Comparison of ENCODE assay signal across 23 cellular contexts in genomic region chr17:80224683-80225082, GRCh38. TPM values are rescaled to one million over a fixed set of nuclear protein-coding genes. Genes with fewer than 3 reads are reported as not detected.
DNase-seq lines count a peak whose midpoint lies in the region; ATAC-seq, FAIRE-seq and TF ChIP-seq lines count a peak whose summit lies in the region.
"Had no signal": no experiment of that assay in that cellular context is flagged by ENCODE, and none has a peak within 500 bp of the region (broad histone marks: within the 10 kb centered on the region; RNA-seq: fewer than 3 reads in every experiment).

No MANE protein-coding gene starts in this region.

- H3K9me3 ChIP-seq in HUES48 (ENCODE audit: control insufficient read depth, insufficient read depth, low read length) (no peaks in the 10 kb centered on the region), H1 (ENCODE audit: insufficient read depth in 2 of 2, low read depth in 1 of 2, low read length in 1 of 2) (no peaks in the 10 kb centered on the region), trophoblast cell (ENCODE audit: insufficient read depth, low read depth, low read length) (peaks cover 5% of the 10 kb centered on the region)
- H3K9me3 ChIP-seq: Caco-2, MG63, SK-N-SH had no signal

- H2AK5ac ChIP-seq in H1 (ENCODE audit: low read depth, low read length) (no peak overlapping the region), trophoblast cell (ENCODE audit: low read length) (no peak overlapping the region)

- peak overlapping the region; percentile 38 for H4K91ac ChIP-seq in H1 (replicated peaks; ENCODE audit: insufficient read length, low read length)
- H4K91ac ChIP-seq in trophoblast cell (ENCODE audit: low read depth, low read length), result no peak overlapping the region

- DNase-seq in GM23338 (ENCODE audit: low spot score) (no peak), H1 (ENCODE audit: low read depth in 1 of 2, low spot score in 2 of 2) (no peak), trophoblast cell (no peak), DMS153 treated with DMSO at 0.1 percent for 48 hours (lab: John Stamatoyannopoulos, UW; ENCODE audit: unreplicated experiment) (no peak)
- no peak for DNase-seq in activated T-cell treated with anti-CD3 and anti-CD28 coated beads, Interleukin-2, amount 50 U/mL, for 24 hours
- DNase-seq: Caco-2; CD8-positive, alpha-beta T cell; DMS79; EL; GF-D8; IMR-90; KG1; MG63; NCI-H1105 treated with DMSO at 0.1 percent for 48 hours; NCI-H146; NCI-H2029 treated with DMSO at 0.1 percent for 48 hours; NCI-H2227 treated with DMSO at 0.1 percent for 48 hours; RPMI8226; SK-N-SH; SW 1271 had no signal

- peaks cover 2% of the 10 kb centered on the region; the same call in 1 of the 2 replicates for H3K79me1 ChIP-seq in H1 (ENCODE audit: low read depth, low read length)
- peaks cover 8% of the 10 kb centered on the region for H3K79me1 ChIP-seq in trophoblast cell (ENCODE audit: low read length)

- H2AFZ ChIP-seq in GM23338, result no peak overlapping the region
- H2AFZ ChIP-seq in H1 (ENCODE audit: low read length), result no peak overlapping the region
- H2AFZ ChIP-seq in trophoblast cell (ENCODE audit: insufficient read depth, low read length, poor library complexity), result no peak overlapping the region

- ATAC-seq in GM23338, result no peak
- ATAC-seq in HG02938 (IDR thresholded peaks at IDR 0.05; ENCODE audit: unreplicated experiment), result no peak
- ATAC-seq: CD8-positive, alpha-beta T cell had no signal

- H3K4ac ChIP-seq in H1 (replicated peaks; ENCODE audit: insufficient read length, low read depth, low read length) (no peak overlapping the region), trophoblast cell (ENCODE audit: low read depth, low read length) (no peak overlapping the region)

- H3K56ac ChIP-seq in H1 (replicated peaks; ENCODE audit: insufficient read length, low read depth, low read length), result no peak overlapping the region

- H3K14ac ChIP-seq in H1 (ENCODE audit: insufficient read length), result no peak overlapping the region
- no peak overlapping the region for H3K14ac ChIP-seq in trophoblast cell (ENCODE audit: low read length)

- no peak for FAIRE-seq in H1 (lab: Jason Lieb, UNC)

- H3K36me3 Mint-ChIP-seq in GM23338 (ENCODE audit: low read depth), result peaks cover 12% of the 10 kb centered on the region; the same call in 2 of the 3 replicates
- H3K36me3 Mint-ChIP-seq in activated T-cell treated with anti-CD3 and anti-CD28 coated beads, Interleukin-2, amount 50 U/mL, for 24 hours (ENCODE audit: low read depth), result peaks cover 22% of the 10 kb centered on the region

- H3K27ac Mint-ChIP-seq in GM23338, result no peak overlapping the region
- H3K27ac Mint-ChIP-seq in activated T-cell treated with anti-CD3 and anti-CD28 coated beads, Interleukin-2, amount 50 U/mL, for 24 hours, result no peak overlapping the region
- H3K27ac Mint-ChIP-seq: CD8-positive, alpha-beta T cell had no signal

- no peaks in the 10 kb centered on the region; the same call in 2 of the 3 replicates for H3K9me3 Mint-ChIP-seq in GM23338
- no peaks in the 10 kb centered on the region for H3K9me3 Mint-ChIP-seq in activated T-cell treated with anti-CD3 and anti-CD28 coated beads, Interleukin-2, amount 50 U/mL, for 24 hours
- H3K9me3 Mint-ChIP-seq: CD8-positive, alpha-beta T cell had no signal

- no peak overlapping the region for H3K27ac ChIP-seq in GM23338 (ENCODE audit: low read depth)
- H3K27ac ChIP-seq in HUES48 (ENCODE audit: low read depth, low read length), result peak overlapping the region; percentile 12
- H3K27ac ChIP-seq in H1 (ENCODE audit: low read depth, low read length), result no peak overlapping the region
- H3K27ac ChIP-seq in trophoblast cell (ENCODE audit: low read depth, low read length), result no peak overlapping the region
- H3K27ac ChIP-seq: C4-2B had no signal

- H3K4me2 ChIP-seq in GM23338 (no peak overlapping the region; the same call in 1 of the 2 replicates), H1 (ENCODE audit: insufficient read depth in 1 of 2, low read depth in 2 of 2, low read length in 2 of 2) (peak overlapping the region in 1 of 2 experiments; percentile 40; a peak in 1 of 4 replicates), trophoblast cell (ENCODE audit: low read length) (no peak overlapping the region)
- H3K4me2 ChIP-seq: SK-N-SH had no signal

- TF ChIP-seq RAD21 in H1 (IDR thresholded peaks at IDR 0.05 in 1 of 2, conservative IDR thresholded peaks at IDR 0.05 in 1 of 2; ENCODE audit: low read depth in 2 of 2, low read length in 2 of 2), result no peak

- peak overlapping the region; percentile 36; the same call in 1 of the 2 replicates for H2BK15ac ChIP-seq in H1 (ENCODE audit: low read length)

- H4K5ac ChIP-seq in H1 (ENCODE audit: insufficient read length, low read depth, low read length), result no peak overlapping the region

- no peak for TF ChIP-seq POLR2A in H1 (IDR thresholded peaks at IDR 0.05; ENCODE audit: control extremely low read depth in 1 of 2, low read depth in 2 of 2, low read length in 2 of 2)

- H3K18ac ChIP-seq in H1 (ENCODE audit: extremely low read depth, low read length) (no peak overlapping the region), trophoblast cell (ENCODE audit: low read length) (no peak overlapping the region)

- no peak overlapping the region for H4K12ac ChIP-seq in trophoblast cell (ENCODE audit: low read depth, low read length)

- H3K4me1 ChIP-seq in GM23338 (ENCODE audit: insufficient read depth), result peaks cover 10% of the 10 kb centered on the region; the same call in 1 of the 2 replicates
- H3K4me1 ChIP-seq in HUES48 (ENCODE audit: control insufficient read depth, insufficient read depth, low read length), result peaks cover 13% of the 10 kb centered on the region; the same call in 1 of the 2 replicates
- peaks cover 0 to 19% (median 9%) of the 10 kb centered on the region in 4 experiments; a peak in 6 of 7 replicates for H3K4me1 ChIP-seq in H1 (replicated peaks in 1 of 4; ENCODE audit: control insufficient read depth in 3 of 4, insufficient read depth in 4 of 4, low read length in 3 of 4)
- peaks cover 11 to 15% of the 10 kb centered on the region in 2 experiments for H3K4me1 ChIP-seq in trophoblast cell (ENCODE audit: control insufficient read depth in 1 of 2, insufficient read depth in 2 of 2, low read length in 2 of 2)

- H3K9ac ChIP-seq in HUES48 (ENCODE audit: low read depth, low read length) (no peak overlapping the region), H1 (replicated peaks in 1 of 4; ENCODE audit: extremely low read depth in 1 of 4, low read depth in 3 of 4, low read length in 3 of 4) (no peak overlapping the region), trophoblast cell (ENCODE audit: low read length) (peak overlapping the region; percentile 5)
- H3K9ac ChIP-seq: SK-N-SH had no signal

- H3K4me1 Mint-ChIP-seq in GM23338, result peaks cover 30% of the 10 kb centered on the region
- peaks cover 12% of the 10 kb centered on the region for H3K4me1 Mint-ChIP-seq in activated T-cell treated with anti-CD3 and anti-CD28 coated beads, Interleukin-2, amount 50 U/mL, for 24 hours (ENCODE audit: low read depth)

- peaks cover 4% of the 10 kb centered on the region for H3K27me3 Mint-ChIP-seq in GM23338 (ENCODE audit: insufficient read depth, low read depth, poor library complexity)
- H3K27me3 Mint-ChIP-seq in activated T-cell treated with anti-CD3 and anti-CD28 coated beads, Interleukin-2, amount 50 U/mL, for 24 hours, result no peaks in the 10 kb centered on the region

- H4K8ac ChIP-seq in H1 (ENCODE audit: extremely low read depth, insufficient read depth, low read length) (no peak overlapping the region; the same call in 1 of the 2 replicates), trophoblast cell (ENCODE audit: low read depth, low read length) (no peak overlapping the region)

- H3K9me2 ChIP-seq in GM23338 (ENCODE audit: insufficient read depth), result no peaks in the 10 kb centered on the region
- H3K9me2 ChIP-seq: SK-N-SH had no signal

- no peak for TF ChIP-seq EP300 in H1 (IDR thresholded peaks at IDR 0.05; ENCODE audit: borderline replicate concordance in 1 of 2, low read depth in 2 of 2, low read length in 2 of 2)

- CTCF ChIA-PET in H1 (lab: Charles Lee; ENCODE audit: partially characterized antibody), result interaction anchor here (0.9 to 3.5 kb wide), 3 partner anchors 29 to 113 kb away, joined by 3 to 19 read pairs (median 3); no protein-coding TSS in a partner anchor

- H2BK12ac ChIP-seq in H1 (ENCODE audit: low read depth, low read length) (no peak overlapping the region), trophoblast cell (ENCODE audit: low read length) (no peak overlapping the region)

- peak overlapping the region; percentile 5; the same call in 1 of the 3 replicates for H3K4me3 Mint-ChIP-seq in GM23338
- H3K4me3 Mint-ChIP-seq in activated T-cell treated with anti-CD3 and anti-CD28 coated beads, Interleukin-2, amount 50 U/mL, for 24 hours, result no peak overlapping the region
- H3K4me3 Mint-ChIP-seq: CD8-positive, alpha-beta T cell had no signal

- H4K20me1 ChIP-seq in GM23338 (replicated peaks; ENCODE audit: insufficient read depth) (no peaks in the 10 kb centered on the region), H1 (replicated peaks in 1 of 2; ENCODE audit: control insufficient read depth in 1 of 2, insufficient read depth in 2 of 2, low read length in 2 of 2) (peaks cover 2% of the 10 kb centered on the region in 2 experiments)

- H3K79me2 ChIP-seq in GM23338 (replicated peaks; ENCODE audit: insufficient read depth) (peaks cover 7% of the 10 kb centered on the region; the same call in 1 of the 2 replicates), H1 (ENCODE audit: control insufficient read depth in 1 of 2, insufficient read depth in 2 of 2, low read length in 2 of 2) (no peaks in the 10 kb centered on the region), trophoblast cell (ENCODE audit: control insufficient read depth, insufficient read depth, low read length, poor library complexity) (peaks cover 10% of the 10 kb centered on the region)

- H3F3A ChIP-seq in GM23338 (replicated peaks; ENCODE audit: low read depth), result peaks cover under 1% of the 10 kb centered on the region; the same call in 1 of the 2 replicates

- H3K23me2 ChIP-seq in H1 (ENCODE audit: low read depth, low read length), result peaks cover 9% of the 10 kb centered on the region; the same call in 1 of the 2 replicates

- H2BK120ac ChIP-seq in H1 (replicated peaks; ENCODE audit: low read depth, low read length) (no peak overlapping the region), trophoblast cell (ENCODE audit: insufficient read depth, low read length, poor library complexity) (no peak overlapping the region)

- no peak overlapping the region for H3K23ac ChIP-seq in H1 (ENCODE audit: insufficient read length)
- no peak overlapping the region for H3K23ac ChIP-seq in trophoblast cell (ENCODE audit: low read length)

- H3K4me3 ChIP-seq in GM23338, result no peak overlapping the region
- H3K4me3 ChIP-seq in HUES48 (ENCODE audit: low read depth, low read length), result no peak overlapping the region
- H3K4me3 ChIP-seq in H1 (ENCODE audit: extremely low read depth in 1 of 4, insufficient read depth in 2 of 4, low read depth in 3 of 4, low read length in 4 of 4), result 0 out of 8 replicates have a peak overlapping the region, but pooled peaks of 1 of the 4 experiments have one; percentile 8
- H3K4me3 ChIP-seq in trophoblast cell (ENCODE audit: low read depth, low read length), result no peak overlapping the region
- H3K4me3 ChIP-seq: MG63 had no signal

- 84% methylated on average over 6 of the region's 6 CpGs; no CpG with 5 or more reads in 1 of the 2 experiments for WGBS in H1 (ENCODE audit: extremely low coverage in 1 of 2, insufficient coverage in 1 of 2, insufficient read length in 1 of 2, insufficient replicate concordance in 2 of 2, low coverage in 1 of 2, low lambda C conversion rate in 2 of 2, missing lambda C conversion rate in 1 of 2), 2 experiments
- no CpG with 5 or more reads among the region's 6 CpGs for WGBS in trophoblast cell (ENCODE audit: extremely low coverage, insufficient coverage, insufficient read length)

- no peak overlapping the region for H2BK20ac ChIP-seq in H1 (ENCODE audit: low read length)

- H2BK5ac ChIP-seq in H1 (ENCODE audit: low read depth, low read length) (no peak overlapping the region), trophoblast cell (ENCODE audit: low read depth, low read length, poor library complexity) (no peak overlapping the region)

- H3K36me3 ChIP-seq in GM23338 (ENCODE audit: insufficient read depth) (no peaks in the 10 kb centered on the region), HUES48 (ENCODE audit: control insufficient read depth, insufficient read depth, low read length) (0 out of 2 replicates have a peak, but pooled peaks cover 8% of the 10 kb centered on the region), H1 (ENCODE audit: control insufficient read depth in 2 of 4, insufficient read depth in 4 of 4, low read length in 3 of 4) (no peaks in the 10 kb centered on the region), trophoblast cell (ENCODE audit: control insufficient read depth in 1 of 2, insufficient read depth in 2 of 2, low read length in 2 of 2) (peaks cover 26 to 33% of the 10 kb centered on the region in 2 experiments)

- H3K27me3 ChIP-seq in GM23338 (ENCODE audit: insufficient read depth), result no peaks in the 10 kb centered on the region
- no peaks in the 10 kb centered on the region for H3K27me3 ChIP-seq in HUES48 (ENCODE audit: control insufficient read depth, insufficient read depth, low read length)
- no peaks in the 10 kb centered on the region; a peak in 1 of 7 replicates for H3K27me3 ChIP-seq in H1 (replicated peaks in 1 of 4; ENCODE audit: control insufficient read depth in 3 of 4, extremely low read depth in 1 of 4, insufficient read depth in 3 of 4, low read length in 3 of 4)
- H3K27me3 ChIP-seq in trophoblast cell (ENCODE audit: insufficient read depth, low read length), result no peaks in the 10 kb centered on the region
- H3K27me3 ChIP-seq: MG63 had no signal

- POLR2A ChIA-PET in H1 (lab: Charles Lee; ENCODE audit: partially characterized antibody), result interaction anchor here (0.5 to 4.6 kb wide), 7 partner anchors 11 to 110 kb away, joined by 3 to 19 read pairs (median 6); partner anchors contain the start of gene RNF213

- no peak for TF ChIP-seq CTCF in GM23338 (conservative IDR thresholded peaks at IDR 0.05; ENCODE audit: low read depth in 2 of 2)
- no peak for TF ChIP-seq CTCF in H1 (IDR thresholded peaks at IDR 0.05; ENCODE audit: control extremely low read depth in 1 of 3, insufficient read depth in 1 of 3, low read depth in 1 of 3, low read length in 3 of 3)

RNA-seq across cellular contexts. Expression of gene SLC26A11, which starts 4.5 kb away (rescaled TPM):
- 16.1 and 23.0 TPM in 2 replicates for total RNA-seq in GM23338 (2014; rRNA removed; shearing (Covaris generic))
- polyA plus RNA-seq in GM23338 (2016; fragmentation: Nextera tagmentation; extraction: Ambion mirVana) (10.8 and 10.9 TPM in 2 replicates), H1 (2011; rRNA removed) (25.9 and 36.4 TPM in 2 replicates)
- 15.5 and 18.2 TPM in 2 replicates for total RNA-seq in H1 (2021; fragmentation: NEBNext Ultra II Directional; extraction: Animal tissue kit (Norgen Biotek cat#: 25700))
- polyA plus RNA-seq in H1 (2011; cell fraction: cytosol; rRNA removed), result 17.5 TPM
- polyA plus RNA-seq in H1 (2011; cell fraction: nucleus; rRNA removed), result 102 TPM
- polyA plus RNA-seq in H1 (2012, experiment 1 of 2), result 15.1 to 18.1 TPM (median 17.1 TPM) in 4 replicates
- polyA plus RNA-seq in H1 (2012, experiment 2 of 2), result 14.0 TPM
- polyA plus RNA-seq in H1 (2013, experiment 1 of 2), result 17.1 TPM
- polyA plus RNA-seq in H1 (2013, experiment 2 of 2), result 15.3 TPM
- 11.4 and 14.1 TPM in 2 replicates for polyA minus RNA-seq in H1 (2011; rRNA and poly(A)+ RNA removed)
- 6.9 TPM for polyA minus RNA-seq in H1 (2011; cell fraction: cytosol; rRNA and poly(A)+ RNA removed)
- 34.6 TPM for polyA minus RNA-seq in H1 (2011; cell fraction: nucleus; rRNA and poly(A)+ RNA removed)
- 18.0 and 19.3 TPM in 2 replicates for polyA plus RNA-seq in trophoblast cell (2013)

RNA-seq across cellular contexts. Expression of gene SGSH, which starts 4.5 kb away (rescaled TPM):
- total RNA-seq in GM23338 (2014; rRNA removed; shearing (Covaris generic)), result 9.6 and 26.9 TPM in 2 replicates
- polyA plus RNA-seq in GM23338 (2016; fragmentation: Nextera tagmentation; extraction: Ambion mirVana), result 17.5 and 18.6 TPM in 2 replicates
- 15.6 and 19.6 TPM in 2 replicates for total RNA-seq in H1 (2021; fragmentation: NEBNext Ultra II Directional; extraction: Animal tissue kit (Norgen Biotek cat#: 25700))
- polyA plus RNA-seq in H1 (2011; rRNA removed), result 18.0 and 39.2 TPM in 2 replicates
- 15.0 TPM for polyA plus RNA-seq in H1 (2011; cell fraction: cytosol; rRNA removed)
- polyA plus RNA-seq in H1 (2011; cell fraction: nucleus; rRNA removed), result 67.1 TPM
- polyA plus RNA-seq in H1 (2012, experiment 1 of 2), result 12.4 to 20.3 TPM (median 15.5 TPM) in 4 replicates
- polyA plus RNA-seq in H1 (2012, experiment 2 of 2), result 9.4 TPM
- 15.4 TPM for polyA plus RNA-seq in H1 (2013, experiment 1 of 2)
- 14.5 TPM for polyA plus RNA-seq in H1 (2013, experiment 2 of 2)
- polyA minus RNA-seq in H1 (2011; rRNA and poly(A)+ RNA removed), result 7.3 and 12.8 TPM in 2 replicates
- 10.8 TPM for polyA minus RNA-seq in H1 (2011; cell fraction: cytosol; rRNA and poly(A)+ RNA removed)
- 22.3 TPM for polyA minus RNA-seq in H1 (2011; cell fraction: nucleus; rRNA and poly(A)+ RNA removed)
- 12.4 and 13.7 TPM in 2 replicates for polyA plus RNA-seq in trophoblast cell (2013)

RNA-seq across cellular contexts. Expression of gene RNF213, which starts 36.0 kb away (rescaled TPM):
- 52.5 and 67.2 TPM in 2 replicates for total RNA-seq in GM23338 (2014; rRNA removed; shearing (Covaris generic))
- polyA plus RNA-seq in GM23338 (2016; fragmentation: Nextera tagmentation; extraction: Ambion mirVana) (21.2 and 21.9 TPM in 2 replicates), H1 (2011; rRNA removed) (30.4 and 33.8 TPM in 2 replicates)
- 62.1 and 62.8 TPM in 2 replicates for total RNA-seq in H1 (2021; fragmentation: NEBNext Ultra II Directional; extraction: Animal tissue kit (Norgen Biotek cat#: 25700))
- polyA plus RNA-seq in H1 (2011; cell fraction: cytosol; rRNA removed), result 29.3 TPM
- polyA plus RNA-seq in H1 (2011; cell fraction: nucleus; rRNA removed), result 278 TPM
- polyA plus RNA-seq in H1 (2012, experiment 1 of 2), result 41.4 to 55.4 TPM (median 46.9 TPM) in 4 replicates
- 4.1 TPM for polyA plus RNA-seq in H1 (2012, experiment 2 of 2)
- polyA plus RNA-seq in H1 (2013, experiment 1 of 2), result 26.5 TPM
- 21.3 TPM for polyA plus RNA-seq in H1 (2013, experiment 2 of 2)
- 118 and 169 TPM in 2 replicates for polyA minus RNA-seq in H1 (2011; rRNA and poly(A)+ RNA removed)
- polyA minus RNA-seq in H1 (2011; cell fraction: cytosol; rRNA and poly(A)+ RNA removed), result 76.0 TPM
- 166 TPM for polyA minus RNA-seq in H1 (2011; cell fraction: nucleus; rRNA and poly(A)+ RNA removed)
- polyA plus RNA-seq in trophoblast cell (2013), result 16.7 and 17.1 TPM in 2 replicates

RNA-seq across cellular contexts. Expression of gene CARD14, which starts 54.9 kb away (rescaled TPM):
- 0.52 TPM in 1 of 2 replicates, not detected in the other for total RNA-seq in GM23338 (2014; rRNA removed; shearing (Covaris generic))
- 0.08 TPM in 1 of 2 replicates, not detected in the other for polyA plus RNA-seq in GM23338 (2016; fragmentation: Nextera tagmentation; extraction: Ambion mirVana)
- total RNA-seq in H1 (2021; fragmentation: NEBNext Ultra II Directional; extraction: Animal tissue kit (Norgen Biotek cat#: 25700)), result not detected in 2 replicates
- 0.08 and 0.16 TPM in 2 replicates for polyA plus RNA-seq in H1 (2011; rRNA removed)
- 0.22 TPM for polyA plus RNA-seq in H1 (2011; cell fraction: cytosol; rRNA removed)
- 0.50 TPM for polyA plus RNA-seq in H1 (2011; cell fraction: nucleus; rRNA removed)
- 0.28 to 0.57 TPM (median 0.48 TPM) in 4 replicates for polyA plus RNA-seq in H1 (2012, experiment 1 of 2)
- 0.24 TPM for polyA plus RNA-seq in H1 (2012, experiment 2 of 2)
- 0.02 TPM for polyA plus RNA-seq in H1 (2013, experiment 1 of 2)
- polyA plus RNA-seq in H1 (2013, experiment 2 of 2), result 0.06 TPM
- polyA minus RNA-seq in H1 (2011; rRNA and poly(A)+ RNA removed), result 0.20 and 1.1 TPM in 2 replicates
- 1.8 TPM for polyA minus RNA-seq in H1 (2011; cell fraction: cytosol; rRNA and poly(A)+ RNA removed)
- 0.50 TPM for polyA minus RNA-seq in H1 (2011; cell fraction: nucleus; rRNA and poly(A)+ RNA removed)
- polyA plus RNA-seq in trophoblast cell (2013), result 1.1 and 1.3 TPM in 2 replicates
- total RNA-seq: CD8-positive, alpha-beta T cell; IMR-90 had no signal
- polyA plus RNA-seq: IMR-90 had no signal
